ENCODE assay signal across 8 cellular contexts in the genomic region with DNA sequence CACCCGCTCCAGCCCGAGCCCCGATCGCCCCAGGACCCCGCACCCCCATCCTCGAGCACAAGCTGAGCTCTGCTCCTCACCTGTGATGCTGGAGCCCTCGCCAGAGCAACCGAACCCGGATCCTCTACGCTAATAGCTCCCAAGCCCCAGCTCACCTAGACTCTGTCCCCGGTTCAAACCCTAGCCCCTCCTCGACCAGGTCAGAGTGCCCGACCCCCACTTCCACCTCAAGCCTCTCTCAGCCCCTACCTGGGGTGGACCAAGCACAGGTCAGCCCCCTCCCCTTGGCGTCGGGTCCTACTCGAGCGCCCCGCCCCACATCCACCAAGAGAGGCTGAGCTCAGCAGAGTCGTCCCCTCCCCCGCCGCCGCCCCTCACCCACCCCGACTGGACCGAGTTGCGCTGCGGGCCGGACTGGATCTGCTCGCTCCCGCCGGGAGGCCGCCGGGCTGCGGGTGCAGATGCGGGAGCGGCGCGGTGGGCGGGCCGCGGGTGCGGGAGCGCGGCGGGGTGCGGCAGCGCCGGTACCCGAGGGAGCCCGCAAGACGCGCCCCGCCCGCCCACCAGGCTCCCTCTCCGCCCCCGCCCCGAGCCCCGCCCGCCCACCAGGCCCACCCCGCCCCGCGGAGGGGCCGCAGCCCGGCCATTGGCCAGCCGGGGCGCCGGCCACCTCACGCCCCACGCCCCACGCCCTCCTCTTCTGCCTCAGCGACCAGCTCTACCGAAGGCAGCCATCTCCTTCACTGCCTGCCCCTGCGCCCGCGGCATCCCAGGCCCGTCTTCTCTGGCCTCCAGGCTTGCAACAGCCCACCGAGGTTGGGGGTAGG. TPM values are rescaled to one million over a fixed set of nuclear protein-coding genes. Genes with fewer than 3 reads are reported as not detected.
DNase-seq lines count a peak whose midpoint lies in the region; ATAC-seq and TF ChIP-seq lines count a peak whose summit lies in the region.

No MANE protein-coding gene starts in this region.

- H3K27me3 ChIP-seq in CD8-positive, alpha-beta memory T cell (ENCODE audit: insufficient read depth, low read length, poor library complexity, severe bottlenecking), result peaks cover 20% of the 10 kb centered on the region
- H3K27me3 ChIP-seq in MG63 (no peaks in the 10 kb centered on the region), subcutaneous abdominal adipose tissue (ENCODE audit: control insufficient read depth in 5 of 5, insufficient read depth in 4 of 5, low read length in 5 of 5) (peaks cover 14 to 41% (median 36%) of the 10 kb centered on the region in 5 donors)

- peak overlapping the region in 5 of 8 donors; percentile 23 to 95 (median 48) for H3K27ac Mint-ChIP-seq in CD8-positive, alpha-beta memory T cell

- peak overlapping the region; percentile 70 to 91 (median 78) for H3K4me3 Mint-ChIP-seq in CD8-positive, alpha-beta memory T cell

- peak overlapping the region in 1 of 5 donors; percentile 20 for H3K9ac ChIP-seq in subcutaneous abdominal adipose tissue (ENCODE audit: low read length in 5 of 5)

- no peaks in the 10 kb centered on the region for H3K36me3 Mint-ChIP-seq in CD8-positive, alpha-beta memory T cell

- H3K9me3 ChIP-seq in CD8-positive, alpha-beta memory T cell (ENCODE audit: low read length), result no peaks in the 10 kb centered on the region
- H3K9me3 ChIP-seq in MG63 (no peaks in the 10 kb centered on the region), subcutaneous abdominal adipose tissue (ENCODE audit: control insufficient read depth in 5 of 5, low read length in 5 of 5) (no peaks in the 10 kb centered on the region)

- H3K4me1 Mint-ChIP-seq in CD8-positive, alpha-beta memory T cell, result peaks cover 4 to 32% (median 19%) of the 10 kb centered on the region in 3 donors

- H3K27me3 Mint-ChIP-seq in CD8-positive, alpha-beta memory T cell, result peaks cover 39 to 65% of the 10 kb centered on the region in 2 donors

- DNase-seq in CD8-positive, alpha-beta memory T cell, result peak in 2 of 5 donors; percentile 11 to 49
- DNase-seq in MG63, result peak; percentile 80
- peak; percentile 50 for DNase-seq in choroid plexus epithelial cell (ENCODE audit: low read depth)
- DNase-seq in left lobe of liver (ENCODE audit: low spot score), result no peak
- no peak for DNase-seq in NCI-H1694 (lab: John Stamatoyannopoulos, UW)
- DNase-seq in NCI-H2081 treated with DMSO at 0.1 percent for 48 hours (lab: John Stamatoyannopoulos, UW), result no peak

- CTCF ChIA-PET in CD8-positive, alpha-beta memory T cell (lab: Charles Lee), result interaction anchor here (1.0 to 1.4 kb wide), 3 partner anchors 10 to 280 kb away, joined by 3 read pairs; no protein-coding TSS in a partner anchor

- no peak overlapping the region for H3K4me3 ChIP-seq in CD8-positive, alpha-beta memory T cell (ENCODE audit: low read length)
- peak overlapping the region; percentile 68 for H3K4me3 ChIP-seq in MG63
- H3K4me3 ChIP-seq in choroid plexus epithelial cell (ENCODE audit: low read depth, low read length), result peak overlapping the region; percentile 67
- peak overlapping the region in 4 of 5 donors; percentile 34 to 57 (median 45) for H3K4me3 ChIP-seq in subcutaneous abdominal adipose tissue (ENCODE audit: low read depth in 1 of 5, low read length in 5 of 5)

- H3K4me1 ChIP-seq in CD8-positive, alpha-beta memory T cell (ENCODE audit: insufficient read depth, low read length), result peaks cover 9% of the 10 kb centered on the region
- peaks cover 2 to 13% (median 10%) of the 10 kb centered on the region in 5 donors for H3K4me1 ChIP-seq in subcutaneous abdominal adipose tissue (ENCODE audit: control insufficient read depth in 5 of 5, insufficient read depth in 5 of 5, low read length in 5 of 5)

- H3K9me3 Mint-ChIP-seq in CD8-positive, alpha-beta memory T cell, result peaks cover 0 to 3% (median 0%) of the 10 kb centered on the region in 5 donors

- no peaks in the 10 kb centered on the region for H3K36me3 ChIP-seq in CD8-positive, alpha-beta memory T cell (ENCODE audit: insufficient read depth, low read length)
- peaks cover 23% of the 10 kb centered on the region for H3K36me3 ChIP-seq in MG63
- no peaks in the 10 kb centered on the region for H3K36me3 ChIP-seq in subcutaneous abdominal adipose tissue (ENCODE audit: control insufficient read depth in 5 of 5, insufficient read depth in 5 of 5, low read length in 5 of 5)

- ATAC-seq in left lobe of liver (peak; percentile 51), GM19467 (IDR thresholded peaks at IDR 0.05; ENCODE audit: unreplicated experiment) (no peak)

- no peak overlapping the region for H3K27ac ChIP-seq in CD8-positive, alpha-beta memory T cell (ENCODE audit: low read depth, low read length)
- H3K27ac ChIP-seq in subcutaneous abdominal adipose tissue (ENCODE audit: low read depth, low read length), result no peak overlapping the region

- TF ChIP-seq CTCF in choroid plexus epithelial cell (conservative IDR thresholded peaks at IDR 0.05; ENCODE audit: low read depth, low read length), result no peak

- POLR2A ChIA-PET in CD8-positive, alpha-beta memory T cell (lab: Charles Lee), result interaction anchor here (0.7 to 1.8 kb wide), 3 partner anchors 13 to 214 kb away, joined by 3 to 13 read pairs (median 4); no protein-coding TSS in a partner anchor

RNA-seq across cellular contexts. Expression of gene DKK3, which starts 0.6 kb away (rescaled TPM):
- 1 to 10 TPM; 2.4 to 2.7 TPM for total RNA-seq in CD8-positive, alpha-beta memory T cell
- 20.4 TPM for polyA plus RNA-seq in CD8-positive, alpha-beta memory T cell
- 228 and 269 TPM in 2 replicates for total RNA-seq in MG63 (2014; rRNA removed; shearing (Covaris generic); ENCODE audit: low replicate concordance)
- 5.5 TPM for total RNA-seq in left lobe of liver

Comparison
In these comparisons a context has a peak if more than half of its experiments do, and no peak if none do; other contexts are left out.
1. DNase-seq: peak in MG63 (single experiment) and choroid plexus epithelial cell (single experiment); none in left lobe of liver (single experiment), NCI-H1694 (single experiment) and NCI-H2081 treated with DMSO at 0.1 percent for 48 hours (single experiment).
2. RNA of gene DKK3, which starts 0.6 kb away (total RNA-seq): 228 to 269 TPM in MG63; 5.5 TPM in left lobe of liver (single experiment) and 2.4 to 2.7 TPM in CD8-positive, alpha-beta memory T cell; every median in the first group is over 10 times any median in the second.